1 cellular context compared by ENCODE assay signal in the genomic region with DNA sequence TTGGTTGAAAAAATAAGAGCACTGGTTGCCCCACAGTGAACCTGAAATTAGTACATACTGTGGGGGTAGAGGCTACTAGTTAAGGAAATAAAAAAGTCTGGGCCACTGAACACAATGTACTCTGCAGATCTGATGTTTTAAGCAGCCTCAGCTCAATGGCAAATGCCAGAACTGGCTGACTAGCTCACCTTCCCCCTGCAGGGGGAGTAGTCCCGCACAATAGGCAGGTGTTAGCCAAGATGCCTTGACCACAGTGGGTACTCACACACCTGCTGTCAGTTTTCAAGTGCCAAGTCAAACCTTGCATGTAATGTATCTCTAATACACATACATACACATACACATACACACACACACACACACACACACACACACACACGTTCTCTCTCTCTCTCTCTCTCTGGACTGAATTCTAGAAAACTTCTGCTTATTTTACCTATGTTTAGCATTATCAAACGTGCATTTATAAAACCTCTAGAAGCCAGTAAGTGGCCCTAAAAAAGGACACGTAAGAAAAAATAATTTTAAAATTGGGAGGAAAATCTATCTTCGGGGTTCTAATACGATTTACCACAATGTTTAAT.
TF ChIP-seq lines count a peak whose summit lies in the region.

No MANE protein-coding gene starts in this region.

TF ChIP-seq in HepG2, 621 proteins besides CTCF, POLR2A, EP300 and RAD21 (continued from another document and continues in another):
- TF ChIP-seq, protein P1, sequence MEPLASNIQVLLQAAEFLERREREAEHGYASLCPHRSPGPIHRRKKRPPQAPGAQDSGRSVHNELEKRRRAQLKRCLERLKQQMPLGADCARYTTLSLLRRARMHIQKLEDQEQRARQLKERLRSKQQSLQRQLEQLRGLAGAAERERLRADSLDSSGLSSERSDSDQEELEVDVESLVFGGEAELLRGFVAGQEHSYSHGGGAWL (CRISPR knock-in tag; IDR thresholded peaks at IDR 0.05) = no peak
- TF ChIP-seq GABPA (IDR thresholded peaks at IDR 0.05; ENCODE audit: low read depth, low read length) = no peak
- no peak for TF ChIP-seq GABPA (CRISPR knock-in tag; IDR thresholded peaks at IDR 0.05; ENCODE audit: low read depth)
- peak; percentile 97 for TF ChIP-seq SMC3 (IDR thresholded peaks at IDR 0.05; ENCODE audit: low read length)
- no peak for TF ChIP-seq ZNF841 (CRISPR knock-in tag; IDR thresholded peaks at IDR 0.05; ENCODE audit: borderline replicate concordance)
- peak; percentile 62 for TF ChIP-seq SALL1 (CRISPR knock-in tag; IDR thresholded peaks at IDR 0.05)
- no peak for TF ChIP-seq ZNF550 (CRISPR knock-in tag; IDR thresholded peaks at IDR 0.05; ENCODE audit: borderline replicate concordance)
- no peak for TF ChIP-seq ZNF746 (CRISPR knock-in tag; IDR thresholded peaks at IDR 0.05)
- no peak for TF ChIP-seq ERF (CRISPR knock-in tag; IDR thresholded peaks at IDR 0.05)
- TF ChIP-seq HDAC6 (IDR thresholded peaks at IDR 0.05; ENCODE audit: low read depth, low read length) = no peak
- TF ChIP-seq ZNF747 (CRISPR knock-in tag; IDR thresholded peaks at IDR 0.05; ENCODE audit: borderline replicate concordance) = no peak
- peak; percentile 39 for TF ChIP-seq ZEB1 (IDR thresholded peaks at IDR 0.05; ENCODE audit: insufficient replicate concordance, low read depth)
- TF ChIP-seq ZSCAN20 (CRISPR knock-in tag; IDR thresholded peaks at IDR 0.05; ENCODE audit: borderline replicate concordance) = no peak
- TF ChIP-seq TSC22D2 (CRISPR knock-in tag; IDR thresholded peaks at IDR 0.05; ENCODE audit: borderline replicate concordance) = no peak
- TF ChIP-seq KDM3A (CRISPR knock-in tag; IDR thresholded peaks at IDR 0.05; ENCODE audit: low read depth) = no peak
- TF ChIP-seq, protein P2, sequence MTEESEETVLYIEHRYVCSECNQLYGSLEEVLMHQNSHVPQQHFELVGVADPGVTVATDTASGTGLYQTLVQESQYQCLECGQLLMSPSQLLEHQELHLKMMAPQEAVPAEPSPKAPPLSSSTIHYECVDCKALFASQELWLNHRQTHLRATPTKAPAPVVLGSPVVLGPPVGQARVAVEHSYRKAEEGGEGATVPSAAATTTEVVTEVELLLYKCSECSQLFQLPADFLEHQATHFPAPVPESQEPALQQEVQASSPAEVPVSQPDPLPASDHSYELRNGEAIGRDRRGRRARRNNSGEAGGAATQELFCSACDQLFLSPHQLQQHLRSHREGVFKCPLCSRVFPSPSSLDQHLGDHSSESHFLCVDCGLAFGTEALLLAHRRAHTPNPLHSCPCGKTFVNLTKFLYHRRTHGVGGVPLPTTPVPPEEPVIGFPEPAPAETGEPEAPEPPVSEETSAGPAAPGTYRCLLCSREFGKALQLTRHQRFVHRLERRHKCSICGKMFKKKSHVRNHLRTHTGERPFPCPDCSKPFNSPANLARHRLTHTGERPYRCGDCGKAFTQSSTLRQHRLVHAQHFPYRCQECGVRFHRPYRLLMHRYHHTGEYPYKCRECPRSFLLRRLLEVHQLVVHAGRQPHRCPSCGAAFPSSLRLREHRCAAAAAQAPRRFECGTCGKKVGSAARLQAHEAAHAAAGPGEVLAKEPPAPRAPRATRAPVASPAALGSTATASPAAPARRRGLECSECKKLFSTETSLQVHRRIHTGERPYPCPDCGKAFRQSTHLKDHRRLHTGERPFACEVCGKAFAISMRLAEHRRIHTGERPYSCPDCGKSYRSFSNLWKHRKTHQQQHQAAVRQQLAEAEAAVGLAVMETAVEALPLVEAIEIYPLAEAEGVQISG (CRISPR knock-in tag; IDR thresholded peaks at IDR 0.05) = peak; percentile 53
- 0 out of 2 replicates have a peak, but pooled peaks have one; percentile 31 for TF ChIP-seq ARNT2 (CRISPR knock-in tag; IDR thresholded peaks at IDR 0.05; ENCODE audit: low read depth)
- no peak for TF ChIP-seq ZNF782 (CRISPR knock-in tag; IDR thresholded peaks at IDR 0.05; ENCODE audit: borderline replicate concordance)
- 0 out of 2 replicates have a peak, but pooled peaks have one; percentile 54 for TF ChIP-seq KMT2B (CRISPR knock-in tag; IDR thresholded peaks at IDR 0.05)
- peak; percentile 61; the same call in 1 of the 2 replicates for TF ChIP-seq IRF2 (CRISPR knock-in tag; IDR thresholded peaks at IDR 0.05)
- TF ChIP-seq TEAD3 (CRISPR knock-in tag; optimal IDR thresholded peaks at IDR 0.05; ENCODE audit: borderline replicate concordance) = peak; percentile 61
- TF ChIP-seq HNRNPL (IDR thresholded peaks at IDR 0.05; ENCODE audit: low read depth, low read length) = no peak
- TF ChIP-seq TBL1XR1 (IDR thresholded peaks at IDR 0.05; ENCODE audit: borderline replicate concordance, low read length, partially characterized antibody) = no peak
- no peak for TF ChIP-seq ZNF598 (CRISPR knock-in tag; IDR thresholded peaks at IDR 0.05; ENCODE audit: borderline replicate concordance)
- 0 out of 2 replicates have a peak, but pooled peaks have one; percentile 40 for TF ChIP-seq MIER3 (CRISPR knock-in tag; IDR thresholded peaks at IDR 0.05; ENCODE audit: borderline replicate concordance)
- TF ChIP-seq NR2F6 (IDR thresholded peaks at IDR 0.05) = no peak
- 0 out of 2 replicates have a peak, but pooled peaks have one; percentile 15 for TF ChIP-seq NR2F6 (CRISPR knock-in tag; IDR thresholded peaks at IDR 0.05)
- TF ChIP-seq MEIS1 (CRISPR knock-in tag; IDR thresholded peaks at IDR 0.05; ENCODE audit: borderline replicate concordance) = no peak
- no peak for TF ChIP-seq PHF20 (CRISPR knock-in tag; IDR thresholded peaks at IDR 0.05)
- TF ChIP-seq, protein P3, sequence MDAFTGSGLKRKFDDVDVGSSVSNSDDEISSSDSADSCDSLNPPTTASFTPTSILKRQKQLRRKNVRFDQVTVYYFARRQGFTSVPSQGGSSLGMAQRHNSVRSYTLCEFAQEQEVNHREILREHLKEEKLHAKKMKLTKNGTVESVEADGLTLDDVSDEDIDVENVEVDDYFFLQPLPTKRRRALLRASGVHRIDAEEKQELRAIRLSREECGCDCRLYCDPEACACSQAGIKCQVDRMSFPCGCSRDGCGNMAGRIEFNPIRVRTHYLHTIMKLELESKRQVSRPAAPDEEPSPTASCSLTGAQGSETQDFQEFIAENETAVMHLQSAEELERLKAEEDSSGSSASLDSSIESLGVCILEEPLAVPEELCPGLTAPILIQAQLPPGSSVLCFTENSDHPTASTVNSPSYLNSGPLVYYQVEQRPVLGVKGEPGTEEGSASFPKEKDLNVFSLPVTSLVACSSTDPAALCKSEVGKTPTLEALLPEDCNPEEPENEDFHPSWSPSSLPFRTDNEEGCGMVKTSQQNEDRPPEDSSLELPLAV (CRISPR knock-in tag; conservative IDR thresholded peaks at IDR 0.05; ENCODE audit: low read depth) = no peak
- TF ChIP-seq CCDC6 (CRISPR knock-in tag; IDR thresholded peaks at IDR 0.05) = 0 out of 2 replicates have a peak, but pooled peaks have one; percentile 44
- TF ChIP-seq, protein P4, sequence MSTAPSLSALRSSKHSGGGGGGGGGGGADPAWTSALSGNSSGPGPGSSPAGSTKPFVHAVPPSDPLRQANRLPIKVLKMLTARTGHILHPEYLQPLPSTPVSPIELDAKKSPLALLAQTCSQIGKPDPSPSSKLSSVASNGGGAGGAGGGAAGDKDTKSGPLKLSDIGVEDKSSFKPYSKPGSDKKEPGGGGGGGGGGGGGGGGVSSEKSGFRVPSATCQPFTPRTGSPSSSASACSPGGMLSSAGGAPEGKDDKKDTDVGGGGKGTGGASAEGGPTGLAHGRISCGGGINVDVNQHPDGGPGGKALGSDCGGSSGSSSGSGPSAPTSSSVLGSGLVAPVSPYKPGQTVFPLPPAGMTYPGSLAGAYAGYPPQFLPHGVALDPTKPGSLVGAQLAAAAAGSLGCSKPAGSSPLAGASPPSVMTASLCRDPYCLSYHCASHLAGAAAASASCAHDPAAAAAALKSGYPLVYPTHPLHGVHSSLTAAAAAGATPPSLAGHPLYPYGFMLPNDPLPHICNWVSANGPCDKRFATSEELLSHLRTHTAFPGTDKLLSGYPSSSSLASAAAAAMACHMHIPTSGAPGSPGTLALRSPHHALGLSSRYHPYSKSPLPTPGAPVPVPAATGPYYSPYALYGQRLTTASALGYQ (CRISPR knock-in tag; IDR thresholded peaks at IDR 0.05) = no peak
- no peak for TF ChIP-seq ZNF75D (CRISPR knock-in tag; IDR thresholded peaks at IDR 0.05; ENCODE audit: borderline replicate concordance)
- TF ChIP-seq RCOR2 (CRISPR knock-in tag; IDR thresholded peaks at IDR 0.05) = no peak
- no peak for TF ChIP-seq NCOA1 (CRISPR knock-in tag; IDR thresholded peaks at IDR 0.05)
- no peak for TF ChIP-seq ZNF670 (CRISPR knock-in tag; IDR thresholded peaks at IDR 0.05; ENCODE audit: borderline replicate concordance)
- peak; percentile 63; the same call in 1 of the 2 replicates for TF ChIP-seq KDM2A (CRISPR knock-in tag; IDR thresholded peaks at IDR 0.05; ENCODE audit: borderline replicate concordance, low read depth)
- TF ChIP-seq, protein P5, sequence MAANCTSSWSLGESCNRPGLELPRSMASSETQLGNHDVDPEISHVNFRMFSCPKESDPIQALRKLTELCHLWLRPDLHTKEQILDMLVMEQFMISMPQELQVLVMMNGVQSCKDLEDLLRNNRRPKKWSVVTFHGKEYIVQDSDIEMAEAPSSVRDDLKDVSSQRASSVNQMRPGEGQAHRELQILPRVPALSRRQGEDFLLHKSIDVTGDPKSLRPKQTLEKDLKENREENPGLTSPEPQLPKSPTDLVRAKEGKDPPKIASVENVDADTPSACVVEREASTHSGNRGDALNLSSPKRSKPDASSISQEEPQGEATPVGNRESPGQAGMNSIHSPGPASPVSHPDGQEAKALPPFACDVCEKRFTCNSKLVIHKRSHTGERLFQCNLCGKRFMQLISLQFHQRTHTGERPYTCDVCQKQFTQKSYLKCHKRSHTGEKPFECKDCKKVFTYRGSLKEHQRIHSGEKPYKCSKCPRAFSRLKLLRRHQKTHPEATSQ (CRISPR knock-in tag; IDR thresholded peaks at IDR 0.05; ENCODE audit: borderline replicate concordance) = no peak
- no peak for TF ChIP-seq CC2D1A (CRISPR knock-in tag; IDR thresholded peaks at IDR 0.05)
- no peak for TF ChIP-seq NFYB (CRISPR knock-in tag; IDR thresholded peaks at IDR 0.05)
- TF ChIP-seq, protein P6, sequence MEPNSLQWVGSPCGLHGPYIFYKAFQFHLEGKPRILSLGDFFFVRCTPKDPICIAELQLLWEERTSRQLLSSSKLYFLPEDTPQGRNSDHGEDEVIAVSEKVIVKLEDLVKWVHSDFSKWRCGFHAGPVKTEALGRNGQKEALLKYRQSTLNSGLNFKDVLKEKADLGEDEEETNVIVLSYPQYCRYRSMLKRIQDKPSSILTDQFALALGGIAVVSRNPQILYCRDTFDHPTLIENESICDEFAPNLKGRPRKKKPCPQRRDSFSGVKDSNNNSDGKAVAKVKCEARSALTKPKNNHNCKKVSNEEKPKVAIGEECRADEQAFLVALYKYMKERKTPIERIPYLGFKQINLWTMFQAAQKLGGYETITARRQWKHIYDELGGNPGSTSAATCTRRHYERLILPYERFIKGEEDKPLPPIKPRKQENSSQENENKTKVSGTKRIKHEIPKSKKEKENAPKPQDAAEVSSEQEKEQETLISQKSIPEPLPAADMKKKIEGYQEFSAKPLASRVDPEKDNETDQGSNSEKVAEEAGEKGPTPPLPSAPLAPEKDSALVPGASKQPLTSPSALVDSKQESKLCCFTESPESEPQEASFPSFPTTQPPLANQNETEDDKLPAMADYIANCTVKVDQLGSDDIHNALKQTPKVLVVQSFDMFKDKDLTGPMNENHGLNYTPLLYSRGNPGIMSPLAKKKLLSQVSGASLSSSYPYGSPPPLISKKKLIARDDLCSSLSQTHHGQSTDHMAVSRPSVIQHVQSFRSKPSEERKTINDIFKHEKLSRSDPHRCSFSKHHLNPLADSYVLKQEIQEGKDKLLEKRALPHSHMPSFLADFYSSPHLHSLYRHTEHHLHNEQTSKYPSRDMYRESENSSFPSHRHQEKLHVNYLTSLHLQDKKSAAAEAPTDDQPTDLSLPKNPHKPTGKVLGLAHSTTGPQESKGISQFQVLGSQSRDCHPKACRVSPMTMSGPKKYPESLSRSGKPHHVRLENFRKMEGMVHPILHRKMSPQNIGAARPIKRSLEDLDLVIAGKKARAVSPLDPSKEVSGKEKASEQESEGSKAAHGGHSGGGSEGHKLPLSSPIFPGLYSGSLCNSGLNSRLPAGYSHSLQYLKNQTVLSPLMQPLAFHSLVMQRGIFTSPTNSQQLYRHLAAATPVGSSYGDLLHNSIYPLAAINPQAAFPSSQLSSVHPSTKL (CRISPR knock-in tag; IDR thresholded peaks at IDR 0.05) = peak; percentile 56
- TF ChIP-seq STAG1 (CRISPR knock-in tag; IDR thresholded peaks at IDR 0.05) = peak; percentile 84
- TF ChIP-seq, protein P7, sequence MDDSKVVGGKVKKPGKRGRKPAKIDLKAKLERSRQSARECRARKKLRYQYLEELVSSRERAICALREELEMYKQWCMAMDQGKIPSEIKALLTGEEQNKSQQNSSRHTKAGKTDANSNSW (CRISPR knock-in tag; IDR thresholded peaks at IDR 0.05; ENCODE audit: borderline replicate concordance) = no peak
- TF ChIP-seq ZFYVE20 (CRISPR knock-in tag; IDR thresholded peaks at IDR 0.05; ENCODE audit: borderline replicate concordance, low read depth) = no peak
- no peak for TF ChIP-seq KDM5B (CRISPR knock-in tag; IDR thresholded peaks at IDR 0.05; ENCODE audit: borderline replicate concordance)
- TF ChIP-seq, protein P8, sequence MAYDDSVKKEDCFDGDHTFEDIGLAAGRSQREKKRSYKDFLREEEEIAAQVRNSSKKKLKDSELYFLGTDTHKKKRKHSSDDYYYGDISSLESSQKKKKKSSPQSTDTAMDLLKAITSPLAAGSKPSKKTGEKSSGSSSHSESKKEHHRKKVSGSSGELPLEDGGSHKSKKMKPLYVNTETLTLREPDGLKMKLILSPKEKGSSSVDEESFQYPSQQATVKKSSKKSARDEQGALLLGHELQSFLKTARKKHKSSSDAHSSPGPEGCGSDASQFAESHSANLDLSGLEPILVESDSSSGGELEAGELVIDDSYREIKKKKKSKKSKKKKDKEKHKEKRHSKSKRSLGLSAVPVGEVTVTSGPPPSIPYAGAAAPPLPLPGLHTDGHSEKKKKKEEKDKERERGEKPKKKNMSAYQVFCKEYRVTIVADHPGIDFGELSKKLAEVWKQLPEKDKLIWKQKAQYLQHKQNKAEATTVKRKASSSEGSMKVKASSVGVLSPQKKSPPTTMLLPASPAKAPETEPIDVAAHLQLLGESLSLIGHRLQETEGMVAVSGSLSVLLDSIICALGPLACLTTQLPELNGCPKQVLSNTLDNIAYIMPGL (CRISPR knock-in tag; IDR thresholded peaks at IDR 0.05; ENCODE audit: borderline replicate concordance in 1 of 2, low read depth in 1 of 2) = peak in 1 of 2 experiments; percentile 74; a peak in 2 of 4 replicates
- peak; percentile 19 to 27; a peak in 2 of 4 replicates for TF ChIP-seq MAFK (conservative IDR thresholded peaks at IDR 0.05 in 1 of 2, IDR thresholded peaks at IDR 0.05 in 1 of 2; ENCODE audit: low read length in 2 of 2)
- TF ChIP-seq POGZ (CRISPR knock-in tag; IDR thresholded peaks at IDR 0.05) = no peak
- TF ChIP-seq ZNF274 (CRISPR knock-in tag; IDR thresholded peaks at IDR 0.05) = no peak
- TF ChIP-seq RARA (CRISPR knock-in tag; IDR thresholded peaks at IDR 0.05) = no peak
- 0 out of 2 replicates have a peak, but pooled peaks have one; percentile 33 for TF ChIP-seq TARDBP (CRISPR knock-in tag; IDR thresholded peaks at IDR 0.05)
- TF ChIP-seq NBN (conservative IDR thresholded peaks at IDR 0.05) = no peak
- no peak for TF ChIP-seq ONECUT2 (CRISPR knock-in tag; IDR thresholded peaks at IDR 0.05)
